In the genomic region with DNA sequence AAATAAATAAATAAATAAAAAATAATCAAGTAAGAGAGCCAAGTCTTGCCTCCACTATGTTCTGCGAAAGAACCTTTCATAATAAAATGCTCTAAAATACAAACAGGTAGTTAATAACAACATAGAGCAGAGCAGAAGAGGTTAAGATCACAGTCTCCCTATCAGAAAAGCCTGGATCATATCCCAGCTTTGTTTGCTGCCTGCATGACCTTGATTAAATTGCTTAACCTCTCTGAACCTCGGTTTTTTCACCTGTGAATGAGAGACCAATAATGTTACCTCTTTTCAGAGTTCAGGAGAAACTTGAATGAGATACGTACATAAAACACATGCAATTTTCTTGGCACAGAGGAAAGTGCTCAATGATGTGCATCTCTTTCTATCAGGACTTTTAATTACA, we compare ENCODE assay signal across 20 cellular contexts. TPM values are rescaled to one million over a fixed set of nuclear protein-coding genes. Genes with fewer than 3 reads are reported as not detected.
DNase-seq lines count a peak whose midpoint lies in the region; ATAC-seq, FAIRE-seq and TF ChIP-seq lines count a peak whose summit lies in the region.
"Had no signal": no experiment of that assay in that cellular context is flagged by ENCODE, and none has a peak within 500 bp of the region (broad histone marks: within the 10 kb centered on the region; RNA-seq: fewer than 3 reads in every experiment).

No MANE protein-coding gene starts in this region.

- ATAC-seq in A549 (no peak), body of pancreas (peak; percentile 76)

- intact Hi-C loops in body of pancreas (cut with DNase I): no loop called here

- TF ChIP-seq POLR2A in A549 (IDR thresholded peaks at IDR 0.05; ENCODE audit: low read length) (no peak), body of pancreas (IDR thresholded peaks at IDR 0.05) (no peak)

- TF ChIP-seq EP300 in A549 (IDR thresholded peaks at IDR 0.05): no peak

- 68% methylated on average over 3 of the region's 3 CpGs for WGBS in A549 (ENCODE audit: missing lambda C conversion rate)
- whole genome bisulfite sequencing in body of pancreas, 2 donors: 26 to 27% methylated on average over 3 of the region's 3 CpGs
- 34% methylated on average over 3 of the region's 3 CpGs for WGBS in liver
- WGBS in small intestine, 3 donors: 24 to 66% (median 27%) methylated on average over 3 of the region's 3 CpGs

- H3K9me3 ChIP-seq in A549: no peaks in the 10 kb centered on the region
- H3K9me3 ChIP-seq in body of pancreas: no peaks in the 10 kb centered on the region
- no peaks in the 10 kb centered on the region for H3K9me3 ChIP-seq in liver (ENCODE audit: control insufficient read depth in 4 of 4, low read length in 3 of 4)
- H3K9me3 ChIP-seq in small intestine (ENCODE audit: control insufficient read depth, low read depth): no peaks in the 10 kb centered on the region
- H3K9me3 ChIP-seq: HAP-1 had no signal

- CTCF ChIA-PET in A549 (lab: Yijun Ruan, JAX): interaction anchor here (0.9 to 2.4 kb wide), 5 partner anchors 23 to 166 kb away, joined by 3 to 12 read pairs (median 3); no protein-coding TSS in a partner anchor

- FAIRE-seq in A549 (lab: Jason Lieb, UNC) (no peak), small intestine (lab: Jason Lieb, UNC) (no peak)
- FAIRE-seq: GM12891, GM18507, H54 had no signal

- H3K4me2 ChIP-seq in A549: no peak overlapping the region

- H3K27ac ChIP-seq in A549 (peak overlapping the region; percentile 63 to 76; a peak in 5 of 6 replicates), body of pancreas (peak overlapping the region in 3 of 4 donors; percentile 21 to 52 (median 28)), liver (ENCODE audit: low read depth in 1 of 2, low read length in 2 of 2) (no peak overlapping the region), small intestine (ENCODE audit: low read depth in 1 of 2, low read length in 1 of 2) (no peak overlapping the region)

- TF ChIP-seq CTCF in A549 (IDR thresholded peaks at IDR 0.05) (no peak), body of pancreas (IDR thresholded peaks at IDR 0.05) (no peak), liver (IDR thresholded peaks at IDR 0.05; ENCODE audit: low read depth, low read length, missing input control) (no peak)

- POLR2A ChIA-PET in A549 (lab: Yijun Ruan, JAX): no interaction called here

- DNase-seq in A549 (ENCODE audit: low read depth in 1 of 2, low spot score in 1 of 2) (no peak), body of pancreas (peak in 2 of 4 donors; percentile 37 to 42), small intestine (peak; percentile 44), NCI-H345 (lab: John Stamatoyannopoulos, UW) (no peak), retina (no peak), kidney glomerular epithelial cell (lab: John Stamatoyannopoulos, UW) (no peak)
- DNase-seq: 8988T; C1 segment of cervical spinal cord; Calu3; CD4-positive, alpha-beta memory T cell; COR-L47; DMS53; DMS79 treated with DMSO at 0.1 percent for 48 hours; GF-D8; GOT3 had no signal

- no peak overlapping the region for H3K4me3 ChIP-seq in A549
- H3K4me3 ChIP-seq in body of pancreas: no peak overlapping the region
- no peak overlapping the region for H3K4me3 ChIP-seq in liver (ENCODE audit: low read depth in 1 of 3, low read length in 3 of 3)
- no peak overlapping the region for H3K4me3 ChIP-seq in small intestine (ENCODE audit: low read depth in 1 of 2, low read length in 2 of 2)
- H3K4me3 ChIP-seq: HAP-1 had no signal

- peaks cover 59% of the 10 kb centered on the region for H3K4me1 ChIP-seq in A549
- H3K4me1 ChIP-seq in body of pancreas: peaks cover 75% of the 10 kb centered on the region
- H3K4me1 ChIP-seq in liver (ENCODE audit: control insufficient read depth in 4 of 4, insufficient read depth in 4 of 4, low read length in 3 of 4): peaks cover 0 to 6% (median 0%) of the 10 kb centered on the region in 4 donors
- peaks cover 21 to 23% of the 10 kb centered on the region in 2 donors for H3K4me1 ChIP-seq in small intestine (ENCODE audit: control insufficient read depth in 2 of 2, insufficient read depth in 1 of 2, low read depth in 1 of 2, low read length in 1 of 2)

- H3K27me3 ChIP-seq in body of pancreas (no peaks in the 10 kb centered on the region), liver (ENCODE audit: control insufficient read depth in 4 of 4, insufficient read depth in 4 of 4, low read length in 3 of 4) (no peaks in the 10 kb centered on the region), small intestine (ENCODE audit: control insufficient read depth in 2 of 2, insufficient read depth in 2 of 2, low read length in 2 of 2) (no peaks in the 10 kb centered on the region)

- H3K36me3 ChIP-seq in body of pancreas (replicated peaks in 1 of 2; ENCODE audit: insufficient read depth in 1 of 2, low read depth in 2 of 2) (no peaks in the 10 kb centered on the region), liver (ENCODE audit: control insufficient read depth in 4 of 4, insufficient read depth in 3 of 4, low read depth in 1 of 4, low read length in 3 of 4) (no peaks in the 10 kb centered on the region), small intestine (ENCODE audit: control insufficient read depth in 2 of 2, insufficient read depth in 2 of 2, low read length in 2 of 2) (no peaks in the 10 kb centered on the region)
- H3K36me3 ChIP-seq: HAP-1 had no signal

- no peak overlapping the region for H3K9ac ChIP-seq in liver (ENCODE audit: low read depth in 1 of 2, low read length in 2 of 2)

- TF ChIP-seq RAD21 in A549 (conservative IDR thresholded peaks at IDR 0.05 in 1 of 2, IDR thresholded peaks at IDR 0.05 in 1 of 2): no peak
- TF ChIP-seq RAD21 in liver (IDR thresholded peaks at IDR 0.05): peak in 1 of 2 donors; percentile 7

TF ChIP-seq in A549, 52 proteins besides CTCF, POLR2A, EP300 and RAD21:
- no peak for TF ChIP-seq RNF2 (IDR thresholded peaks at IDR 0.05; ENCODE audit: borderline replicate concordance, low read depth)
- TF ChIP-seq CBX2 (IDR thresholded peaks at IDR 0.05; ENCODE audit: borderline replicate concordance, low read depth): no peak
- TF ChIP-seq, protein P1, sequence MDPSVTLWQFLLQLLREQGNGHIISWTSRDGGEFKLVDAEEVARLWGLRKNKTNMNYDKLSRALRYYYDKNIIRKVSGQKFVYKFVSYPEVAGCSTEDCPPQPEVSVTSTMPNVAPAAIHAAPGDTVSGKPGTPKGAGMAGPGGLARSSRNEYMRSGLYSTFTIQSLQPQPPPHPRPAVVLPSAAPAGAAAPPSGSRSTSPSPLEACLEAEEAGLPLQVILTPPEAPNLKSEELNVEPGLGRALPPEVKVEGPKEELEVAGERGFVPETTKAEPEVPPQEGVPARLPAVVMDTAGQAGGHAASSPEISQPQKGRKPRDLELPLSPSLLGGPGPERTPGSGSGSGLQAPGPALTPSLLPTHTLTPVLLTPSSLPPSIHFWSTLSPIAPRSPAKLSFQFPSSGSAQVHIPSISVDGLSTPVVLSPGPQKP (IDR thresholded peaks at IDR 0.05; ENCODE audit: low read depth, low read length): no peak
- TF ChIP-seq HEYL (CRISPR knock-in tag; IDR thresholded peaks at IDR 0.05): no peak
- TF ChIP-seq KDM5A (IDR thresholded peaks at IDR 0.05): no peak
- no peak for TF ChIP-seq NR3C1 (IDR thresholded peaks at IDR 0.05)

TF ChIP-seq in liver, 16 proteins besides CTCF, POLR2A, EP300 and RAD21:
- TF ChIP-seq RXRA (IDR thresholded peaks at IDR 0.05) (peak; percentile 88 to 91), ATF3 (IDR thresholded peaks at IDR 0.05) (no peak), FOXA2 (IDR thresholded peaks at IDR 0.05) (no peak), JUND (IDR thresholded peaks at IDR 0.05) (peak in 1 of 2 donors; percentile 30), HNF4A (conservative IDR thresholded peaks at IDR 0.05) (peak; percentile 47 to 48), GABPA (IDR thresholded peaks at IDR 0.05 in 1 of 2, conservative IDR thresholded peaks at IDR 0.05 in 1 of 2) (no peak)
- TF ChIP-seq, protein P2, sequence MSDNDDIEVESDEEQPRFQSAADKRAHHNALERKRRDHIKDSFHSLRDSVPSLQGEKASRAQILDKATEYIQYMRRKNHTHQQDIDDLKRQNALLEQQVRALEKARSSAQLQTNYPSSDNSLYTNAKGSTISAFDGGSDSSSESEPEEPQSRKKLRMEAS (IDR thresholded peaks at IDR 0.05): peak; percentile 20

RNA-seq across cellular contexts. Expression of gene ARHGAP18, which starts 44.4 kb away (rescaled TPM):
- 13.3 and 16.7 TPM in 2 replicates for polyA plus RNA-seq in A549 (2011; rRNA removed)
- 1.4 TPM in 2 replicates for polyA plus RNA-seq in A549 (2012; cell fraction: cytosol; rRNA removed)
- 0.55 and 0.75 TPM in 2 replicates for polyA plus RNA-seq in A549 (2012; cell fraction: nucleus; rRNA removed)
- 8.1 to 13.4 TPM (median 11.2 TPM) in 3 replicates for polyA plus RNA-seq in A549 (2017; fragmentation: RNase III; extraction: RNeasy Plus Mini Kit Qiagen cat#74134 plus additional on column Dnase treatment)
- 13.5 and 13.7 TPM in 2 replicates for polyA minus RNA-seq in A549 (2011; rRNA and poly(A)+ RNA removed)
- total RNA-seq in body of pancreas: 10 to 100 TPM; 16.2 to 30.6 TPM
- total RNA-seq in liver: 1 to 10 TPM; 3.1 to 8.0 TPM
- 1 to 10 TPM; 1.6 to 2.9 TPM for polyA plus RNA-seq in liver
- 10 to 100 TPM; 15.1 to 32.4 (median 26.2) TPM for polyA plus RNA-seq in small intestine

Comparison
In these comparisons a context has a peak if more than half of its experiments do, and no peak if none do; other contexts are left out.
1. H3K27ac ChIP-seq: peak in A549 (2 of 2) and body of pancreas (3 of 4); none in liver (0 of 2) and small intestine (0 of 2).